ENCODE assay signal across 20 cellular contexts in genomic region chr2:85323351-85323987, GRCh38. TPM values are rescaled to one million over a fixed set of nuclear protein-coding genes. Genes with fewer than 3 reads are reported as not detected.
DNase-seq lines count a peak whose midpoint lies in the region; ATAC-seq, FAIRE-seq and TF ChIP-seq lines count a peak whose summit lies in the region.
"Had no signal": no experiment of that assay in that cellular context is flagged by ENCODE, and none has a peak within 500 bp of the region (broad histone marks: within the 10 kb centered on the region; RNA-seq: fewer than 3 reads in every experiment).

No MANE protein-coding gene starts in this region.

- H3K9me3 ChIP-seq in small intestine (ENCODE audit: control insufficient read depth, low read depth) (no peaks in the 10 kb centered on the region), Peyer's patch (no peaks in the 10 kb centered on the region)
- H3K9me3 ChIP-seq: body of pancreas, spleen, testis had no signal

- H3K36me3 Mint-ChIP-seq in activated CD8-positive, alpha-beta T cell treated with anti-CD3 and anti-CD28 coated beads, Interleukin-2, amount 10 ng/mL, durations not matched to agents 7 days and 5 days (ENCODE audit: low read depth) = peaks cover 92% of the 10 kb centered on the region

- 62 to 72% (median 64%) methylated on average over 9 of the region's 9 CpGs for WGBS in small intestine, 3 donors

- TF ChIP-seq POLR2A in Peyer's patch (IDR thresholded peaks at IDR 0.05) = no peak

- H3K27me3 ChIP-seq in small intestine (ENCODE audit: control insufficient read depth in 2 of 2, insufficient read depth in 2 of 2, low read length in 2 of 2) (no peaks in the 10 kb centered on the region), Peyer's patch (no peaks in the 10 kb centered on the region)
- H3K27me3 ChIP-seq: body of pancreas, spleen, testis had no signal

- FAIRE-seq in small intestine (lab: Jason Lieb, UNC) = no peak

- TF ChIP-seq CTCF in Peyer's patch (IDR thresholded peaks at IDR 0.05) = no peak

- peak; percentile 13 for DNase-seq in activated T-cell treated with anti-CD3 and anti-CD28 coated beads, Interleukin-2, amount 50 U/mL, for 1 hour
- DNase-seq in activated T-cell treated with anti-CD3 and anti-CD28 coated beads, Interleukin-2, amount 50 U/mL, for 48 hours = no peak
- no peak for DNase-seq in activated CD8-positive, alpha-beta T cell treated with anti-CD3 and anti-CD28 coated beads, Interleukin-2, amount 10 ng/mL, durations not matched to agents 7 days and 5 days
- peak; percentile 87 for DNase-seq in fibroblast of gingiva (ENCODE audit: low read depth)
- no peak for DNase-seq in small intestine
- no peak for DNase-seq in Peyer's patch
- no peak for DNase-seq in anterior cingulate cortex (lab: John Stamatoyannopoulos, UW)
- no peak for DNase-seq in caudate nucleus (lab: John Stamatoyannopoulos, UW)
- DNase-seq: ACHN; body of pancreas; DMS53; effector CD4-positive, alpha-beta T cell; foreskin fibroblast; NCI-H187 treated with DMSO at 0.1 percent for 48 hours; NCI-H774; spleen; testis had no signal

- ATAC-seq in activated CD8-positive, alpha-beta T cell treated with anti-CD3 and anti-CD28 coated beads, Interleukin-2, amount 10 ng/mL, durations not matched to agents 7 days and 5 days = no peak
- ATAC-seq: body of pancreas, Right ventricle myocardium inferior had no signal

- H3K4me3 Mint-ChIP-seq in activated CD8-positive, alpha-beta T cell treated with anti-CD3 and anti-CD28 coated beads, Interleukin-2, amount 10 ng/mL, durations not matched to agents 7 days and 5 days = peak overlapping the region; percentile 97

- POLR2A ChIA-PET in activated CD8-positive, alpha-beta T cell treated with anti-CD3 and anti-CD28 coated beads, Interleukin-2, amount 10 ng/mL, durations not matched to agents 7 days and 5 days (lab: Charles Lee) = interaction anchor here (0.9 to 2.8 kb wide), 5 partner anchors 9 to 430 kb away, joined by 3 to 10 read pairs (median 4); partner anchors contain the start of genes ELMOD3 and RETSAT

- H3K4me1 Mint-ChIP-seq in activated CD8-positive, alpha-beta T cell treated with anti-CD3 and anti-CD28 coated beads, Interleukin-2, amount 10 ng/mL, durations not matched to agents 7 days and 5 days (ENCODE audit: low read depth) = peaks cover 63% of the 10 kb centered on the region

- H3K9me3 Mint-ChIP-seq in activated CD8-positive, alpha-beta T cell treated with anti-CD3 and anti-CD28 coated beads, Interleukin-2, amount 10 ng/mL, durations not matched to agents 7 days and 5 days (ENCODE audit: insufficient read depth) = no peaks in the 10 kb centered on the region

- H3K36me3 ChIP-seq in small intestine (ENCODE audit: control insufficient read depth in 2 of 2, insufficient read depth in 2 of 2, low read length in 2 of 2) (peaks cover 19 to 29% of the 10 kb centered on the region in 2 donors), Peyer's patch (peaks cover 0 to 63% (median 3%) of the 10 kb centered on the region in 3 donors)

- H3K27me3 Mint-ChIP-seq in activated CD8-positive, alpha-beta T cell treated with anti-CD3 and anti-CD28 coated beads, Interleukin-2, amount 10 ng/mL, durations not matched to agents 7 days and 5 days (ENCODE audit: low read depth) = no peaks in the 10 kb centered on the region

- H3K27ac Mint-ChIP-seq in activated CD8-positive, alpha-beta T cell treated with anti-CD3 and anti-CD28 coated beads, Interleukin-2, amount 10 ng/mL, durations not matched to agents 7 days and 5 days = peak overlapping the region; percentile 44

- peak overlapping the region; percentile 42 to 57 for H3K27ac ChIP-seq in small intestine (ENCODE audit: low read depth in 1 of 2, low read length in 1 of 2)
- H3K27ac ChIP-seq in Peyer's patch = peak overlapping the region in 2 of 4 donors; percentile 51 to 96
- no peak overlapping the region for H3K27ac ChIP-seq in caudate nucleus (ENCODE audit: low read depth, low read length)
- H3K27ac ChIP-seq: HL-60, parathyroid adenoma had no signal

- H3K4me1 ChIP-seq in small intestine (ENCODE audit: control insufficient read depth in 2 of 2, insufficient read depth in 1 of 2, low read depth in 1 of 2, low read length in 1 of 2) = peaks cover 4 to 7% of the 10 kb centered on the region in 2 donors
- peaks cover 0 to 55% (median 13%) of the 10 kb centered on the region in 4 donors for H3K4me1 ChIP-seq in Peyer's patch

- H3K4me3 ChIP-seq in small intestine (ENCODE audit: low read depth in 1 of 2, low read length in 2 of 2) (peak overlapping the region in 1 of 2 donors; percentile 1), Peyer's patch (peak overlapping the region in 1 of 4 donors; percentile 12)
- H3K4me3 ChIP-seq: body of pancreas, testis had no signal

- CTCF ChIA-PET in activated CD8-positive, alpha-beta T cell treated with anti-CD3 and anti-CD28 coated beads, Interleukin-2, amount 10 ng/mL, durations not matched to agents 7 days and 5 days (lab: Charles Lee) = interaction anchor here (3.7 kb wide), 1 partner anchor 23 kb away, joined by 15 read pairs; no protein-coding TSS in a partner anchor

RNA-seq across cellular contexts. Expression of gene TGOLN2, which starts 4.3 kb away (rescaled TPM):
- 100 to 1,000 TPM; 100 to 102 TPM for total RNA-seq in activated CD8-positive, alpha-beta T cell treated with anti-CD3 and anti-CD28 coated beads, Interleukin-2, amount 10 ng/mL, durations not matched to agents 7 days and 5 days
- 10 to 100 TPM; 18.6 to 59.7 (median 26.7) TPM for polyA plus RNA-seq in small intestine
- total RNA-seq in Peyer's patch = 100 to 1,000 TPM; 220 to 296 (median 250) TPM

RNA-seq across cellular contexts. Expression of gene RETSAT, which starts 30.9 kb away (rescaled TPM):
- 10 to 100 TPM; 27.8 to 28.4 TPM for total RNA-seq in activated CD8-positive, alpha-beta T cell treated with anti-CD3 and anti-CD28 coated beads, Interleukin-2, amount 10 ng/mL, durations not matched to agents 7 days and 5 days
- polyA plus RNA-seq in small intestine = 100 to 1,000 TPM in 2 of 3 donors, 10 to 100 TPM in 1; 92.8 to 147 (median 147) TPM
- total RNA-seq in Peyer's patch = 100 to 1,000 TPM in 3 of 4 donors, 10 to 100 TPM in 1; 47.0 to 719 (median 473) TPM

RNA-seq across cellular contexts. Expression of gene ELMOD3, which starts 31.1 kb away (rescaled TPM):
- total RNA-seq in activated CD8-positive, alpha-beta T cell treated with anti-CD3 and anti-CD28 coated beads, Interleukin-2, amount 10 ng/mL, durations not matched to agents 7 days and 5 days = 10 to 100 TPM; 14.4 to 19.9 TPM
- polyA plus RNA-seq in small intestine = 10 to 100 TPM; 16.1 to 36.9 (median 20.0) TPM
- total RNA-seq in Peyer's patch = 10 to 100 TPM; 28.1 to 49.4 (median 45.8) TPM

Comparison
In these comparisons a context has a peak if more than half of its experiments do, and no peak if none do; other contexts are left out.
1. DNase-seq: peak in activated T-cell treated with anti-CD3 and anti-CD28 coated beads, Interleukin-2, amount 50 U/mL, for 1 hour (single experiment) and fibroblast of gingiva (single experiment); none in activated T-cell treated with anti-CD3 and anti-CD28 coated beads, Interleukin-2, amount 50 U/mL, for 48 hours (0 of 2), activated CD8-positive, alpha-beta T cell treated with anti-CD3 and anti-CD28 coated beads, Interleukin-2, amount 10 ng/mL, durations not matched to agents 7 days and 5 days (single experiment), small intestine (single experiment), Peyer's patch (0 of 3), anterior cingulate cortex (0 of 58) and caudate nucleus (0 of 61).